ENCODE assay signal across 13 cellular contexts in the genomic region with DNA sequence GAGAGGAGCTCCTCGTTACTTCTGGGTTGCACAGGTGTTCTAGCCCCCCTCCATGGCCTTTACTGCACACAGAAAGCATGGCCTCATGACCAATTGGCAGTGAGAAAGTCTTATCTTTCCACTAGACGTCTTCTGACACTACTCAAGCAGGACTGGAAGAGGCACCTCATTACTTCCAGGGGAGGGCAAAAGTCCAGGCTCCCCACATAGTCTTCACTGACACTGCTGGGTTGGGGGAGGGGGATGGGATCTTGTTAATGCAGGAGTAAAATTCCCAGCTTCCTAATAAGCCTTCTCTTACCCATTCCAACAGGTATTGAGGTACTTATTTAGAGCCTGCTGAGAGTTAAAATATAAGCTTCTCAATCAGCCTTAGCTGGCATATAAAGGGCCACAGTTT. TPM values are rescaled to one million over a fixed set of nuclear protein-coding genes. Genes with fewer than 3 reads are reported as not detected.
DNase-seq lines count a peak whose midpoint lies in the region; ATAC-seq and TF ChIP-seq lines count a peak whose summit lies in the region.
"Had no signal": no experiment of that assay in that cellular context is flagged by ENCODE, and none has a peak within 500 bp of the region (broad histone marks: within the 10 kb centered on the region; RNA-seq: fewer than 3 reads in every experiment).

No MANE protein-coding gene starts in this region.

- intact Hi-C loops in Caco-2 (cut with micrococcal nuclease; ENCODE audit: unreplicated experiment), result no loop called here

- H3F3A ChIP-seq in GM23248 (ENCODE audit: insufficient read depth), result peaks cover 37% of the 10 kb centered on the region

- in situ Hi-C loops in GM23248 (cut with MboI), result no loop called here

- no peak for ATAC-seq in activated T-helper 17 cell treated with anti-CD3 and anti-CD28 coated beads, Interleukin-2, amount 50 U/mL, for 72 hours (replicated peaks)
- ATAC-seq in naive thymus-derived CD8-positive, alpha-beta T cell, result no peak
- no peak for ATAC-seq in GM19324 (IDR thresholded peaks at IDR 0.05; ENCODE audit: low FRiP score, unreplicated experiment)
- no peak for ATAC-seq in activated naive CD8-positive, alpha-beta T cell treated with anti-CD3 and anti-CD28 coated beads, Interleukin-2, amount 50 U/mL, for 24 hours
- ATAC-seq: A549, GM12878, HepG2 had no signal

- no peaks in the 10 kb centered on the region for H3K9me2 ChIP-seq in GM23248 (ENCODE audit: insufficient read depth)

- POLR2A ChIA-PET in Caco-2 (lab: Charles Lee), result no interaction called here
- POLR2A ChIA-PET in naive thymus-derived CD8-positive, alpha-beta T cell (lab: Charles Lee), result no interaction called here

- H3K4me2 ChIP-seq in GM23248 (ENCODE audit: unreplicated experiment), result no peak overlapping the region
- H3K4me2 ChIP-seq: A549 had no signal

- peak; percentile 36 to 68 for DNase-seq in Caco-2
- no peak for DNase-seq in naive thymus-derived CD8-positive, alpha-beta T cell
- no peak for DNase-seq in GM23248
- DNase-seq in activated naive CD8-positive, alpha-beta T cell treated with anti-CD3 and anti-CD28 coated beads, Interleukin-2, amount 50 U/mL, for 24 hours, result no peak
- DNase-seq: BE2C; CD8-positive, alpha-beta memory T cell had no signal

- H3K36me3 ChIP-seq in Caco-2 (ENCODE audit: control insufficient read depth, insufficient read depth, low read length) (no peaks in the 10 kb centered on the region; the same call in 1 of the 2 replicates), GM23248 (ENCODE audit: low read depth) (0 out of 2 replicates have a peak, but pooled peaks cover 17% of the 10 kb centered on the region)

- H3K36me3 Mint-ChIP-seq in Caco-2 (ENCODE audit: insufficient read depth, unreplicated experiment), result peaks cover 7% of the 10 kb centered on the region
- peaks cover 84% of the 10 kb centered on the region for H3K36me3 Mint-ChIP-seq in activated T-helper 17 cell treated with anti-CD3 and anti-CD28 coated beads, Interleukin-2, amount 50 U/mL, for 72 hours (ENCODE audit: low read depth)
- peaks cover 10 to 82% (median 46%) of the 10 kb centered on the region in 3 donors for H3K36me3 Mint-ChIP-seq in naive thymus-derived CD8-positive, alpha-beta T cell
- H3K36me3 Mint-ChIP-seq in activated naive CD8-positive, alpha-beta T cell treated with anti-CD3 and anti-CD28 coated beads, Interleukin-2, amount 50 U/mL, for 24 hours (ENCODE audit: low read depth), result peaks cover 39% of the 10 kb centered on the region

- H3K4me1 Mint-ChIP-seq in Caco-2 (ENCODE audit: low read depth, unreplicated experiment), result peaks cover 5% of the 10 kb centered on the region
- peaks cover 10% of the 10 kb centered on the region for H3K4me1 Mint-ChIP-seq in activated T-helper 17 cell treated with anti-CD3 and anti-CD28 coated beads, Interleukin-2, amount 50 U/mL, for 72 hours
- peaks cover 0 to 5% (median 1%) of the 10 kb centered on the region in 4 donors for H3K4me1 Mint-ChIP-seq in naive thymus-derived CD8-positive, alpha-beta T cell
- peaks cover 14% of the 10 kb centered on the region for H3K4me1 Mint-ChIP-seq in activated naive CD8-positive, alpha-beta T cell treated with anti-CD3 and anti-CD28 coated beads, Interleukin-2, amount 50 U/mL, for 24 hours

- no peaks in the 10 kb centered on the region for H3K9me3 Mint-ChIP-seq in Caco-2 (ENCODE audit: unreplicated experiment)
- no peaks in the 10 kb centered on the region for H3K9me3 Mint-ChIP-seq in activated T-helper 17 cell treated with anti-CD3 and anti-CD28 coated beads, Interleukin-2, amount 50 U/mL, for 72 hours
- no peaks in the 10 kb centered on the region for H3K9me3 Mint-ChIP-seq in naive thymus-derived CD8-positive, alpha-beta T cell
- no peaks in the 10 kb centered on the region for H3K9me3 Mint-ChIP-seq in activated naive CD8-positive, alpha-beta T cell treated with anti-CD3 and anti-CD28 coated beads, Interleukin-2, amount 50 U/mL, for 24 hours
- H3K9me3 Mint-ChIP-seq: CD8-positive, alpha-beta memory T cell had no signal

- BruUV-seq in Caco-2 (replicated peaks; lab: Mats Ljungman, UMichigan), result no TSS peak

- CTCF ChIA-PET in Caco-2 (lab: Charles Lee), result interaction anchor here (0.6 kb wide), 1 partner anchor 12 kb away, joined by 5 read pairs; no protein-coding TSS in a partner anchor

- WGBS in GM23248 (ENCODE audit: low coverage in 1 of 2, low lambda C conversion rate in 2 of 2, missing lambda C conversion rate in 2 of 2), 2 experiments, result 86 to 94% methylated on average over 2 of the region's 2 CpGs

- no peak overlapping the region for H3K27ac ChIP-seq in GM23248
- H3K27ac ChIP-seq: A549, C4-2B had no signal

- H3K9ac ChIP-seq in GM23248, result no peak overlapping the region

- H3K4me3 Mint-ChIP-seq in Caco-2 (ENCODE audit: unreplicated experiment), result no peak overlapping the region
- no peak overlapping the region for H3K4me3 Mint-ChIP-seq in activated T-helper 17 cell treated with anti-CD3 and anti-CD28 coated beads, Interleukin-2, amount 50 U/mL, for 72 hours
- H3K4me3 Mint-ChIP-seq in naive thymus-derived CD8-positive, alpha-beta T cell, result no peak overlapping the region
- H3K4me3 Mint-ChIP-seq in activated naive CD8-positive, alpha-beta T cell treated with anti-CD3 and anti-CD28 coated beads, Interleukin-2, amount 50 U/mL, for 24 hours, result no peak overlapping the region

- H3K4me1 ChIP-seq in Caco-2 (0 out of 2 replicates have a peak, but pooled peaks cover 9% of the 10 kb centered on the region), GM23248 (ENCODE audit: insufficient read depth) (peaks cover 36% of the 10 kb centered on the region)
- H3K4me1 ChIP-seq: BE2C, HAP-1 had no signal

- H3K9me3 ChIP-seq in Caco-2 (no peaks in the 10 kb centered on the region), GM23248 (ENCODE audit: low read depth) (no peaks in the 10 kb centered on the region)
- H3K9me3 ChIP-seq: A549, BE2C, HAP-1 had no signal

- no peak overlapping the region for H3K4me3 ChIP-seq in Caco-2 (ENCODE audit: low read depth, low read length)
- no peak overlapping the region for H3K4me3 ChIP-seq in GM23248
- H3K4me3 ChIP-seq: A549, GM12878, HAP-1 had no signal

- no peaks in the 10 kb centered on the region for H4K20me1 ChIP-seq in GM23248 (ENCODE audit: insufficient read depth)

- no peaks in the 10 kb centered on the region for H3K27me3 ChIP-seq in Caco-2 (replicated peaks; ENCODE audit: control insufficient read depth, insufficient read depth, low read length)
- H3K27me3 ChIP-seq in GM23248 (replicated peaks; ENCODE audit: insufficient read depth), result no peaks in the 10 kb centered on the region
- H3K27me3 ChIP-seq: BE2C had no signal

- no peak overlapping the region for H3K27ac Mint-ChIP-seq in Caco-2 (ENCODE audit: unreplicated experiment)
- H3K27ac Mint-ChIP-seq in activated T-helper 17 cell treated with anti-CD3 and anti-CD28 coated beads, Interleukin-2, amount 50 U/mL, for 72 hours, result peak overlapping the region; percentile 43
- peak overlapping the region in 6 of 10 donors; percentile 8 to 70 (median 22) for H3K27ac Mint-ChIP-seq in naive thymus-derived CD8-positive, alpha-beta T cell
- no peak overlapping the region for H3K27ac Mint-ChIP-seq in activated naive CD8-positive, alpha-beta T cell treated with anti-CD3 and anti-CD28 coated beads, Interleukin-2, amount 50 U/mL, for 24 hours

- no peak overlapping the region for H2AFZ ChIP-seq in GM23248

- no peak for TF ChIP-seq CTCF in Caco-2 (IDR thresholded peaks at IDR 0.05; ENCODE audit: insufficient read depth in 1 of 2, low read depth in 1 of 2, low read length in 1 of 2, severe bottlenecking in 1 of 2, unreplicated experiment in 1 of 2)

- H3K27me3 Mint-ChIP-seq in Caco-2 (ENCODE audit: insufficient read depth, unreplicated experiment), result no peaks in the 10 kb centered on the region
- H3K27me3 Mint-ChIP-seq in activated T-helper 17 cell treated with anti-CD3 and anti-CD28 coated beads, Interleukin-2, amount 50 U/mL, for 72 hours, result no peaks in the 10 kb centered on the region
- H3K27me3 Mint-ChIP-seq in naive thymus-derived CD8-positive, alpha-beta T cell, result no peaks in the 10 kb centered on the region
- H3K27me3 Mint-ChIP-seq in activated naive CD8-positive, alpha-beta T cell treated with anti-CD3 and anti-CD28 coated beads, Interleukin-2, amount 50 U/mL, for 24 hours, result no peaks in the 10 kb centered on the region
- H3K27me3 Mint-ChIP-seq: CD8-positive, alpha-beta memory T cell had no signal

- H3K79me2 ChIP-seq in GM23248 (ENCODE audit: insufficient read depth), result no peaks in the 10 kb centered on the region

RNA-seq across cellular contexts. Expression of a gene that starts 27.7 kb away (rescaled TPM):
- total RNA-seq in Caco-2 (2022), result 34.7 and 39.2 TPM in 2 replicates
- total RNA-seq in activated T-helper 17 cell treated with anti-CD3 and anti-CD28 coated beads, Interleukin-2, amount 50 U/mL, for 72 hours, result 10 to 100 TPM; 42.6 to 45.6 TPM
- total RNA-seq in naive thymus-derived CD8-positive, alpha-beta T cell, result 10 to 100 TPM; 87.9 to 98.5 TPM
- 10 to 100 TPM; 28.1 to 32.3 (median 31.0) TPM for polyA plus RNA-seq in naive thymus-derived CD8-positive, alpha-beta T cell
- total RNA-seq in GM23248 (2014; rRNA removed; shearing (Covaris generic)), result 49.0 and 68.7 TPM in 2 replicates
- polyA plus RNA-seq in GM23248 (2016; fragmentation: Nextera tagmentation; extraction: Ambion mirVana), result 58.3 and 58.7 TPM in 2 replicates

RNA-seq across cellular contexts. Expression of a gene that starts 44.4 kb away (rescaled TPM):
- 9.8 and 11.5 TPM in 2 replicates for total RNA-seq in Caco-2 (2022)
- 10 to 100 TPM; 20.6 to 33.0 TPM for total RNA-seq in activated T-helper 17 cell treated with anti-CD3 and anti-CD28 coated beads, Interleukin-2, amount 50 U/mL, for 72 hours
- total RNA-seq in naive thymus-derived CD8-positive, alpha-beta T cell, result 10 to 100 TPM; 32.0 to 37.6 TPM
- polyA plus RNA-seq in naive thymus-derived CD8-positive, alpha-beta T cell, result 10 to 100 TPM in 2 of 3 donors, 1 to 10 TPM in 1; 7.2 to 15.2 (median 11.9) TPM
- total RNA-seq in GM23248 (2014; rRNA removed; shearing (Covaris generic)), result 7.9 and 9.5 TPM in 2 replicates
- polyA plus RNA-seq in GM23248 (2016; fragmentation: Nextera tagmentation; extraction: Ambion mirVana), result 7.2 and 8.1 TPM in 2 replicates

Comparison
In these comparisons a context has a peak if more than half of its experiments do, and no peak if none do; other contexts are left out.
1. DNase-seq: peak in Caco-2 (2 of 2); none in naive thymus-derived CD8-positive, alpha-beta T cell (0 of 10), GM23248 (single experiment) and activated naive CD8-positive, alpha-beta T cell treated with anti-CD3 and anti-CD28 coated beads, Interleukin-2, amount 50 U/mL, for 24 hours (single experiment).
2. H3K27ac Mint-ChIP-seq: peak in activated T-helper 17 cell treated with anti-CD3 and anti-CD28 coated beads, Interleukin-2, amount 50 U/mL, for 72 hours (single experiment) and naive thymus-derived CD8-positive, alpha-beta T cell (6 of 10); none in Caco-2 (single experiment) and activated naive CD8-positive, alpha-beta T cell treated with anti-CD3 and anti-CD28 coated beads, Interleukin-2, amount 50 U/mL, for 24 hours (single experiment).